ENCODE assay signal across 1 cellular context in genomic region chr16:86002178-86002577, GRCh38.
TF ChIP-seq lines count a peak whose summit lies in the region.

No MANE protein-coding gene starts in this region.

TF ChIP-seq in GM12878, 131 proteins besides CTCF, POLR2A, EP300 and RAD21 (continued from another document):
- no peak for TF ChIP-seq NKRF (conservative IDR thresholded peaks at IDR 0.05)
- peak; percentile 52 for TF ChIP-seq SKIL (IDR thresholded peaks at IDR 0.05; ENCODE audit: low read depth, poor library complexity, severe bottlenecking)
- 0 out of 2 replicates have a peak, but pooled peaks have one; percentile 20 for TF ChIP-seq MTA2 (IDR thresholded peaks at IDR 0.05; ENCODE audit: low read depth)
- no peak for TF ChIP-seq IRF4 (IDR thresholded peaks at IDR 0.05; ENCODE audit: low read depth, low read length)
TF ChIP-seq in GM12878: peak in this region for 14.
